8 cellular contexts compared by ENCODE assay signal in genomic region chr16:30896203-30896889, GRCh38. TPM values are rescaled to one million over a fixed set of nuclear protein-coding genes. Genes with fewer than 3 reads are reported as not detected.
A peak's percentile ranks its signal among the peaks of the same experiment; 100 is the strongest.
DNase-seq lines count a peak whose midpoint lies in the region; ATAC-seq and FAIRE-seq lines count a peak whose summit lies in the region.

Gene CTF1 (plus strand): TSS chr16:30896614. CDS start chr16:30896644, 30 bp downstream.

- peak; percentile 50 for DNase-seq in NCI-H774 (lab: John Stamatoyannopoulos, UW)
- DNase-seq in cerebellar cortex (ENCODE audit: low spot score): peak; percentile 76
- peak; percentile 96 for DNase-seq in islet precursor cell
- no peak for DNase-seq in NCI-H524 treated with DMSO at 0.1 percent for 48 hours (lab: John Stamatoyannopoulos, UW)
- DNase-seq in stimulated activated CD4-positive, alpha-beta T cell treated with anti-CD3 and anti-CD28 coated beads, Interleukin-12 subunit alpha, Interleukin-12 subunit beta, amount 100 ng/mL, for 4 hours: no peak

- peaks cover 45% of the 10 kb centered on the region for H3K4me1 ChIP-seq in skeletal muscle satellite cell (ENCODE audit: control insufficient read depth, insufficient read depth, low read length)

- peak within 1 kb of the TSS; percentile 87 for H3K9ac ChIP-seq in skeletal muscle satellite cell (ENCODE audit: low read depth, low read length)

- peak; percentile 90 for FAIRE-seq in G401.6 (lab: Jason Lieb, UNC)

- ATAC-seq in HG03025 (IDR thresholded peaks at IDR 0.05; ENCODE audit: low FRiP score, unreplicated experiment): no peak

- peak within 1 kb of the TSS; percentile 85 for H3K4me2 ChIP-seq in skeletal muscle satellite cell (ENCODE audit: low read length)

- H3K9me3 ChIP-seq in skeletal muscle satellite cell (replicated peaks; ENCODE audit: low read length): no peaks in the 10 kb centered on the region

- H3K4me3 ChIP-seq in skeletal muscle satellite cell (ENCODE audit: low read length): peak within 1 kb of the TSS; percentile 71

- peaks cover 4% of the 10 kb centered on the region for H3K36me3 ChIP-seq in skeletal muscle satellite cell (ENCODE audit: insufficient read depth, low read length)

- H3K27me3 ChIP-seq in skeletal muscle satellite cell (ENCODE audit: control insufficient read depth, insufficient read depth, low read length): no peaks in the 10 kb centered on the region

RNA-seq across cellular contexts. Expression of gene CTF1, which starts in this region (rescaled TPM):
- 0.87 and 1.3 TPM in 2 replicates for total RNA-seq in skeletal muscle satellite cell (2012; rRNA removed)

Comparison
In these comparisons a context has a peak if more than half of its experiments do, and no peak if none do; other contexts are left out.
1. DNase-seq: peak in NCI-H774 (single experiment), cerebellar cortex (single experiment) and islet precursor cell (single experiment); none in NCI-H524 treated with DMSO at 0.1 percent for 48 hours (single experiment) and stimulated activated CD4-positive, alpha-beta T cell treated with anti-CD3 and anti-CD28 coated beads, Interleukin-12 subunit alpha, Interleukin-12 subunit beta, amount 100 ng/mL, for 4 hours (single experiment).